ENCODE assay signal across 6 cellular contexts in genomic region chr17:45146616-45147101, GRCh38. TPM values are rescaled to one million over a fixed set of nuclear protein-coding genes. Genes with fewer than 3 reads are reported as not detected.
DNase-seq lines count a peak whose midpoint lies in the region; ATAC-seq and TF ChIP-seq lines count a peak whose summit lies in the region.

No MANE protein-coding gene starts in this region.

- no peaks in the 10 kb centered on the region for H3K27me3 Mint-ChIP-seq in activated T-helper 17 cell treated with anti-CD3 and anti-CD28 coated beads, Interleukin-2, amount 50 U/mL, for 72 hours
- no peaks in the 10 kb centered on the region for H3K27me3 Mint-ChIP-seq in memory B cell

- TF ChIP-seq CTCF in GM12875 (IDR thresholded peaks at IDR 0.05; ENCODE audit: borderline replicate concordance, insufficient read depth, low read depth, low read length), result no peak

- no peak for ATAC-seq in activated T-helper 17 cell treated with anti-CD3 and anti-CD28 coated beads, Interleukin-2, amount 50 U/mL, for 72 hours (replicated peaks)
- no peak for ATAC-seq in memory B cell (ENCODE audit: low read depth)
- ATAC-seq in HG03097 (IDR thresholded peaks at IDR 0.05; ENCODE audit: low FRiP score, unreplicated experiment), result no peak
- no peak for ATAC-seq in HG03108 (IDR thresholded peaks at IDR 0.05; ENCODE audit: unreplicated experiment)

- peak overlapping the region; percentile 100 for H3K27ac Mint-ChIP-seq in activated T-helper 17 cell treated with anti-CD3 and anti-CD28 coated beads, Interleukin-2, amount 50 U/mL, for 72 hours
- peak overlapping the region; percentile 99 for H3K27ac Mint-ChIP-seq in memory B cell

- no peak for DNase-seq in memory B cell (ENCODE audit: low spot score in 2 of 2)
- no peak for DNase-seq in NCI-H1417 treated with DMSO at 0.1 percent for 48 hours (lab: John Stamatoyannopoulos, UW)

- peak overlapping the region; percentile 51 for H3K4me3 ChIP-seq in GM12875 (ENCODE audit: low read depth, low read length)

- H3K9me3 Mint-ChIP-seq in activated T-helper 17 cell treated with anti-CD3 and anti-CD28 coated beads, Interleukin-2, amount 50 U/mL, for 72 hours, result no peaks in the 10 kb centered on the region
- H3K9me3 Mint-ChIP-seq in memory B cell, result no peaks in the 10 kb centered on the region

- H3K4me3 Mint-ChIP-seq in activated T-helper 17 cell treated with anti-CD3 and anti-CD28 coated beads, Interleukin-2, amount 50 U/mL, for 72 hours, result peak overlapping the region; percentile 99
- peak overlapping the region; percentile 92 for H3K4me3 Mint-ChIP-seq in memory B cell

- peaks cover 52% of the 10 kb centered on the region for H3K36me3 Mint-ChIP-seq in activated T-helper 17 cell treated with anti-CD3 and anti-CD28 coated beads, Interleukin-2, amount 50 U/mL, for 72 hours (ENCODE audit: low read depth)
- no peaks in the 10 kb centered on the region for H3K36me3 Mint-ChIP-seq in memory B cell

- peaks cover 24% of the 10 kb centered on the region for H3K4me1 Mint-ChIP-seq in activated T-helper 17 cell treated with anti-CD3 and anti-CD28 coated beads, Interleukin-2, amount 50 U/mL, for 72 hours
- H3K4me1 Mint-ChIP-seq in memory B cell, result peaks cover 38% of the 10 kb centered on the region

RNA-seq across cellular contexts. Expression of gene HEXIM1, which starts 1.6 kb away (rescaled TPM):
- 10 to 100 TPM; 45.9 to 66.4 TPM for total RNA-seq in activated T-helper 17 cell treated with anti-CD3 and anti-CD28 coated beads, Interleukin-2, amount 50 U/mL, for 72 hours

RNA-seq across cellular contexts. Expression of gene ACBD4, which starts 11.2 kb away (rescaled TPM):
- 10 to 100 TPM in 1 of 2 donors, 1 to 10 TPM in 1; 9.8 to 12.6 TPM for total RNA-seq in activated T-helper 17 cell treated with anti-CD3 and anti-CD28 coated beads, Interleukin-2, amount 50 U/mL, for 72 hours

RNA-seq across cellular contexts. Expression of gene PLCD3, which starts 14.3 kb away (rescaled TPM):
- total RNA-seq in activated T-helper 17 cell treated with anti-CD3 and anti-CD28 coated beads, Interleukin-2, amount 50 U/mL, for 72 hours, result 1 to 10 TPM; 3.1 to 6.5 TPM

RNA-seq across cellular contexts. Expression of gene HEXIM2, which starts 15.0 kb away (rescaled TPM):
- total RNA-seq in activated T-helper 17 cell treated with anti-CD3 and anti-CD28 coated beads, Interleukin-2, amount 50 U/mL, for 72 hours, result 1 to 10 TPM; 6.1 to 8.5 TPM
